1 cellular context compared by ENCODE assay signal in the genomic region with DNA sequence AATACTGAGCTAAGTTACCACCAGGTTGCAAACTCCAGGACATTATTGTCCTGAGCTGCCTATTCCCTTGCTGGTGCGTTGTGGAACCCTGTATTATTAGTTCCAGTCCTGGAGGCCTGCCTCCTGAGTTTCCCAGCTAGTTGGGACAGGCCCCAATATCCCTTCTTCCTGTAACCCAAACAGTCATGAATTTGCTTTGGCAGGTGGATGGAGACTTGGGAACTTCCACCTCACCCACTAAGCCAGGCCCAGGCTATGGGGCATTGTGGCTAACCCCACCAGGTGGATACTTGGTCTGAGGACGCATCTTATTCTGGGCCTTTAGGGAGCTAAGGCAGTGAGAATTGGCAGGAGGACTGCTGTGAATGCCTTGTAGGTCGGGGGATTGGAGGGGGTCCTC.
TF ChIP-seq lines count a peak whose summit lies in the region.

No MANE protein-coding gene starts in this region.

TF ChIP-seq in endothelial cell of umbilical vein, 7 proteins besides CTCF, POLR2A, EP300 and RAD21:
- TF ChIP-seq POLR2AphosphoS5 (IDR thresholded peaks at IDR 0.05; ENCODE audit: insufficient read depth, low read depth, low read length) = peak; percentile 48
- TF ChIP-seq JUN (IDR thresholded peaks at IDR 0.05; ENCODE audit: borderline replicate concordance, insufficient read depth, insufficient read length, low read depth) = no peak
